ENCODE assay signal across 8 cellular contexts in genomic region chr10:84264611-84265141, GRCh38. TPM values are rescaled to one million over a fixed set of nuclear protein-coding genes. Genes with fewer than 3 reads are reported as not detected.
DNase-seq lines count a peak whose midpoint lies in the region; ATAC-seq and TF ChIP-seq lines count a peak whose summit lies in the region.

No MANE protein-coding gene starts in this region.

- no peak overlapping the region for H3K4me3 ChIP-seq in NB4 (ENCODE audit: low read depth, low read length)
- H3K4me3 ChIP-seq in hepatocyte, result no peak overlapping the region
- no peak overlapping the region for H3K4me3 ChIP-seq in sigmoid colon

- no peak for TF ChIP-seq POLR2A in NB4 (IDR thresholded peaks at IDR 0.05; ENCODE audit: extremely low read depth, insufficient read length)
- no peak for TF ChIP-seq POLR2A in sigmoid colon (IDR thresholded peaks at IDR 0.05)

- peak; percentile 72 for DNase-seq in DMS 273 (lab: John Stamatoyannopoulos, UW; ENCODE audit: unreplicated experiment)
- DNase-seq in DMS 273 treated with DMSO at 0.1 percent for 48 hours (lab: John Stamatoyannopoulos, UW), result no peak
- DNase-seq in NB4 (ENCODE audit: low read depth), result peak; percentile 61
- peak; percentile 46 for DNase-seq in T follicular helper cell (ENCODE audit: low read depth)
- peak; percentile 4 for DNase-seq in amniotic stem cell (lab: John Stamatoyannopoulos, UW)
- DNase-seq in hepatocyte (ENCODE audit: low spot score), result peak; percentile 82
- DNase-seq in sigmoid colon, result peak; percentile 75

- TF ChIP-seq EP300 in sigmoid colon (IDR thresholded peaks at IDR 0.05), result no peak

- ATAC-seq in HG02610 (IDR thresholded peaks at IDR 0.05; ENCODE audit: unreplicated experiment), result peak; percentile 85

- intact Hi-C loops in sigmoid colon (cut with DNase I), result loop anchor here (1.0 to 10.0 kb wide), 2 partner anchors 110 to 273 kb away; no protein-coding TSS in a partner anchor

- WGBS in hepatocyte (ENCODE audit: low lambda C conversion rate, missing lambda C conversion rate), result 9% methylated on average over 11 of the region's 11 CpGs
- WGBS in sigmoid colon, 2 donors, result 2 to 6% methylated on average over 11 of the region's 11 CpGs

- H3K9me3 ChIP-seq in hepatocyte (ENCODE audit: low read depth), result no peaks in the 10 kb centered on the region
- no peaks in the 10 kb centered on the region for H3K9me3 ChIP-seq in sigmoid colon

- no peak overlapping the region for H2AFZ ChIP-seq in hepatocyte

- peak; percentile 91 for TF ChIP-seq CTCF in NB4 (IDR thresholded peaks at IDR 0.05; ENCODE audit: low read depth, low read length)
- peak; percentile 95 for TF ChIP-seq CTCF in hepatocyte (IDR thresholded peaks at IDR 0.05; ENCODE audit: poor library complexity)
- TF ChIP-seq CTCF in sigmoid colon (IDR thresholded peaks at IDR 0.05), result peak; percentile 55 to 91 (median 82)

- no peaks in the 10 kb centered on the region for H3K9me2 ChIP-seq in hepatocyte (replicated peaks; ENCODE audit: insufficient read depth)

- peaks cover 20% of the 10 kb centered on the region for H3K27me3 ChIP-seq in hepatocyte
- H3K27me3 ChIP-seq in sigmoid colon, result peaks cover 0 to 14% (median 0%) of the 10 kb centered on the region in 3 donors

- no peak overlapping the region for H3K27ac ChIP-seq in hepatocyte
- no peak overlapping the region for H3K27ac ChIP-seq in sigmoid colon

- no peaks in the 10 kb centered on the region for H3K36me3 ChIP-seq in hepatocyte (replicated peaks; ENCODE audit: insufficient read depth, low read depth)
- no peaks in the 10 kb centered on the region for H3K36me3 ChIP-seq in sigmoid colon

- no peak overlapping the region for H3K4me2 ChIP-seq in hepatocyte

- no peaks in the 10 kb centered on the region for H3K79me2 ChIP-seq in hepatocyte

- H3K4me1 ChIP-seq in hepatocyte (ENCODE audit: insufficient read depth), result no peaks in the 10 kb centered on the region
- no peaks in the 10 kb centered on the region for H3K4me1 ChIP-seq in sigmoid colon

- no peaks in the 10 kb centered on the region for H4K20me1 ChIP-seq in hepatocyte (ENCODE audit: insufficient read depth, poor library complexity, severe bottlenecking)

RNA-seq across cellular contexts. Expression of gene RGR, which starts 19.8 kb away (rescaled TPM):
- total RNA-seq in hepatocyte (not detected in 2 replicates), sigmoid colon (1 to 10 TPM in 2 of 4 donors, under 1 TPM in 1, not detected in 1; 0.82 to 3.6 (median 1.4) TPM)
- polyA plus RNA-seq in hepatocyte (not detected in 2 replicates), sigmoid colon (not detected)

RNA-seq across cellular contexts. Expression of gene LRIT1, which starts 23.3 kb away (rescaled TPM):
- total RNA-seq in hepatocyte, result not detected in 2 replicates
- not detected in 2 replicates for polyA plus RNA-seq in hepatocyte
- total RNA-seq in sigmoid colon, result not detected
- polyA plus RNA-seq in sigmoid colon, result not detected

RNA-seq across cellular contexts. Expression of gene LRIT2, which starts 39.3 kb away (rescaled TPM):
- total RNA-seq in hepatocyte (not detected in 2 replicates), sigmoid colon (not detected)
- polyA plus RNA-seq in hepatocyte (not detected in 2 replicates), sigmoid colon (under 1 TPM in 1 of 3 donors, not detected in 2; 0.03 TPM)
